ENCODE assay signal across 9 cellular contexts in genomic region chr1:26998319-26999300, GRCh38. TPM values are rescaled to one million over a fixed set of nuclear protein-coding genes. Genes with fewer than 3 reads are reported as not detected.
DNase-seq lines count a peak whose midpoint lies in the region; ATAC-seq and TF ChIP-seq lines count a peak whose summit lies in the region.
"Had no signal": no experiment of that assay in that cellular context is flagged by ENCODE, and none has a peak within 500 bp of the region (broad histone marks: within the 10 kb centered on the region; RNA-seq: fewer than 3 reads in every experiment).

No MANE protein-coding gene starts in this region.

- H3K27ac ChIP-seq in gastroesophageal sphincter (peak overlapping the region; percentile 87 to 98 (median 93)), skeletal muscle tissue (ENCODE audit: low read depth, low read length) (peak overlapping the region; percentile 40)

- H3K36me3 ChIP-seq in gastroesophageal sphincter (peaks cover 0 to 13% of the 10 kb centered on the region in 2 donors), skeletal muscle tissue (ENCODE audit: control insufficient read depth in 3 of 3, insufficient read depth in 3 of 3, low read length in 3 of 3) (no peaks in the 10 kb centered on the region)

- DNase-seq in ELR (ENCODE audit: low read depth) (peak; percentile 83), hepatic stellate cell (ENCODE audit: low spot score) (no peak), GM10248 (ENCODE audit: extremely low spot score) (no peak), NCI-H1417 (lab: John Stamatoyannopoulos, UW) (no peak), HEK293T (ENCODE audit: extremely low spot score) (no peak)

- H3K27me3 ChIP-seq in gastroesophageal sphincter (peaks cover 4% of the 10 kb centered on the region), skeletal muscle tissue (ENCODE audit: control insufficient read depth in 3 of 3, insufficient read depth in 3 of 3, low read length in 3 of 3) (peaks cover 19 to 25% (median 24%) of the 10 kb centered on the region in 3 donors)

- POLR2A ChIA-PET in GM10248 (lab: Yijun Ruan, JAX), result no interaction called here
- POLR2A ChIA-PET in HEK293T (lab: Yijun Ruan, JAX), result no interaction called here

- peak overlapping the region in 1 of 3 donors; percentile 25 for H3K9ac ChIP-seq in skeletal muscle tissue (ENCODE audit: low read depth in 1 of 3, low read length in 3 of 3)

- no peak for TF ChIP-seq CTCF in gastroesophageal sphincter (IDR thresholded peaks at IDR 0.05)
- no peak for TF ChIP-seq CTCF in GM10248 (IDR thresholded peaks at IDR 0.05; ENCODE audit: control extremely low read depth, extremely low read depth, low read depth, missing control alignments)

- H3K4me3 ChIP-seq in gastroesophageal sphincter, result no peak overlapping the region
- no peak overlapping the region for H3K4me3 ChIP-seq in skeletal muscle tissue (ENCODE audit: low read length in 3 of 3)

- no peak for TF ChIP-seq POLR2A in gastroesophageal sphincter (IDR thresholded peaks at IDR 0.05)

- CTCF ChIA-PET in GM10248 (lab: Yijun Ruan, JAX), result interaction anchor here (0.6 to 8.4 kb wide), 22 partner anchors 8 to 395 kb away, joined by 3 to 52 read pairs (median 5); partner anchors contain the start of genes KDF1 and TENT5B
- CTCF ChIA-PET in HEK293T (lab: Yijun Ruan, JAX), result interaction anchor here (0.6 to 2.4 kb wide), 12 partner anchors 9 to 147 kb away, joined by 3 to 24 read pairs (median 4); partner anchors contain the start of gene TENT5B

- WGBS in gastroesophageal sphincter (ENCODE audit: low coverage in 1 of 2), 2 donors, result 80 to 83% methylated on average over 2 to 3 of the region's 11 CpGs

- H3K9me3 ChIP-seq in gastroesophageal sphincter (no peaks in the 10 kb centered on the region), skeletal muscle tissue (ENCODE audit: control insufficient read depth in 3 of 3, low read length in 3 of 3) (no peaks in the 10 kb centered on the region)

- ATAC-seq in SK-N-SH treated with all-trans-retinoic acid at 6 μM for 48 hours, result peak; percentile 3; the same call in 1 of the 3 replicates
- no peak for ATAC-seq in gastroesophageal sphincter

- H3K4me1 ChIP-seq in gastroesophageal sphincter (peaks cover 15 to 94% (median 37%) of the 10 kb centered on the region in 3 donors), skeletal muscle tissue (ENCODE audit: control insufficient read depth in 3 of 3, insufficient read depth in 3 of 3, low read length in 3 of 3) (peaks cover 25 to 34% (median 25%) of the 10 kb centered on the region in 3 donors)

- no peak for TF ChIP-seq EP300 in gastroesophageal sphincter (IDR thresholded peaks at IDR 0.05)

TF ChIP-seq in SK-N-SH treated with all-trans-retinoic acid at 6 μM for 48 hours, 23 proteins besides CTCF, POLR2A, EP300 and RAD21 (continues in another document):
- TF ChIP-seq GLIS3 (CRISPR knock-in tag; IDR thresholded peaks at IDR 0.05), result no peak
- no peak for TF ChIP-seq ARNTL (CRISPR knock-in tag; IDR thresholded peaks at IDR 0.05; ENCODE audit: borderline replicate concordance, low read depth)
- TF ChIP-seq SNAI2 (CRISPR knock-in tag; IDR thresholded peaks at IDR 0.05), result no peak
- TF ChIP-seq CREB5 (CRISPR knock-in tag; IDR thresholded peaks at IDR 0.05; ENCODE audit: low read depth), result no peak
- TF ChIP-seq PATZ1 (CRISPR knock-in tag; IDR thresholded peaks at IDR 0.05; ENCODE audit: borderline replicate concordance), result no peak
- no peak for TF ChIP-seq PPARA (CRISPR knock-in tag; IDR thresholded peaks at IDR 0.05; ENCODE audit: borderline replicate concordance)
- no peak for TF ChIP-seq ZNF8 (CRISPR knock-in tag; IDR thresholded peaks at IDR 0.05)

TF ChIP-seq in HEK293T, 16 proteins besides CTCF, POLR2A, EP300 and RAD21:
- TF ChIP-seq FOXM1 (IDR thresholded peaks at IDR 0.05; ENCODE audit: borderline replicate concordance) (no peak), LEF1 (IDR thresholded peaks at IDR 0.05; ENCODE audit: borderline replicate concordance) (no peak), SP1 (IDR thresholded peaks at IDR 0.05) (no peak), FOXA1 (IDR thresholded peaks at IDR 0.05) (no peak), SUZ12 (IDR thresholded peaks at IDR 0.05) (no peak), BHLHE40 (IDR thresholded peaks at IDR 0.05; ENCODE audit: borderline replicate concordance) (no peak), HDGF (IDR thresholded peaks at IDR 0.05; ENCODE audit: borderline replicate concordance) (no peak), NFRKB (IDR thresholded peaks at IDR 0.05) (no peak), FOXK2 (IDR thresholded peaks at IDR 0.05) (no peak), ZNF384 (IDR thresholded peaks at IDR 0.05) (no peak), TARDBP (IDR thresholded peaks at IDR 0.05) (no peak), PKNOX1 (IDR thresholded peaks at IDR 0.05) (no peak), CTBP1 (IDR thresholded peaks at IDR 0.05; ENCODE audit: borderline replicate concordance) (no peak), ARNT (IDR thresholded peaks at IDR 0.05) (no peak), ELF4 (IDR thresholded peaks at IDR 0.05) (no peak), L3MBTL2 (conservative IDR thresholded peaks at IDR 0.05) (no peak)

RNA-seq across cellular contexts. Expression of gene TRNP1, which starts 5.1 kb away (rescaled TPM):
- total RNA-seq in gastroesophageal sphincter (10 to 100 TPM; 15.9 to 48.4 (median 38.8) TPM), skeletal muscle tissue (under 0.01 TPM)

RNA-seq across cellular contexts. Expression of gene TENT5B, which starts 14.0 kb away (rescaled TPM):
- 100 to 1,000 TPM in 3 of 4 donors, 10 to 100 TPM in 1; 89.9 to 284 (median 166) TPM for total RNA-seq in gastroesophageal sphincter
- total RNA-seq in skeletal muscle tissue, result 1.0 TPM
- total RNA-seq: activated T-helper 2 cell treated with anti-CD3 and anti-CD28 coated beads, Interferon-gamma antibody, Interleukin-2, Interleukin-4, amounts not matched to agents 10 μg/mL and 5 μg/mL and 100 μg/mL, durations not matched to agents 14 hours and 24 hours and 36 hours had no signal

RNA-seq across cellular contexts. Expression of gene KDF1, which starts 38.3 kb away (rescaled TPM):
- total RNA-seq in gastroesophageal sphincter (1 to 10 TPM in 1 of 4 donors, not detected in 3; 2.3 TPM), skeletal muscle tissue (not detected)
- total RNA-seq: activated T-helper 2 cell treated with anti-CD3 and anti-CD28 coated beads, Interferon-gamma antibody, Interleukin-2, Interleukin-4, amounts not matched to agents 10 μg/mL and 5 μg/mL and 100 μg/mL, durations not matched to agents 14 hours and 24 hours and 36 hours had no signal

Comparison
In these comparisons a context has a peak if more than half of its experiments do, and no peak if none do; other contexts are left out.
1. RNA of gene TRNP1, which starts 5.1 kb away (total RNA-seq): 15.9 to 48.4 TPM in gastroesophageal sphincter; under 0.01 TPM in skeletal muscle tissue (single experiment); every median in the first group is over 10 times any median in the second.
2. RNA of gene TENT5B, which starts 14.0 kb away (total RNA-seq): 89.9 to 284 TPM in gastroesophageal sphincter; 1.0 TPM in skeletal muscle tissue (single experiment); every median in the first group is over 10 times any median in the second.